Comparison of ENCODE assay signal across 11 cellular contexts in genomic region chr17:30805944-30806456, GRCh38. TPM values are rescaled to one million over a fixed set of nuclear protein-coding genes. Genes with fewer than 3 reads are reported as not detected.
A peak's percentile ranks its signal among the peaks of the same experiment; 100 is the strongest.
DNase-seq lines count a peak whose midpoint lies in the region; ATAC-seq and TF ChIP-seq lines count a peak whose summit lies in the region.
"Had no signal": no experiment of that assay in that cellular context is flagged by ENCODE, and none has a peak within 500 bp of the region (broad histone marks: within the 10 kb centered on the region; RNA-seq: fewer than 3 reads in every experiment).

No MANE protein-coding gene starts in this region.

- CTCF ChIA-PET in SK-N-SH (lab: Yijun Ruan, JAX) = interaction anchor here (1.4 to 1.6 kb wide), 2 partner anchors 19 to 701 kb away, joined by 3 to 6 read pairs; partner anchors contain the start of gene CRLF3

- 89% methylated on average over 2 of the region's 2 CpGs for WGBS in SK-N-SH (ENCODE audit: low lambda C conversion rate)

- TF ChIP-seq RAD21 in SK-N-SH (IDR thresholded peaks at IDR 0.05; ENCODE audit: low read length) = no peak; the same call in 1 of the 2 replicates

- H3K9ac ChIP-seq in SK-N-SH = no peak overlapping the region

- TF ChIP-seq EP300 in SK-N-SH (IDR thresholded peaks at IDR 0.05; ENCODE audit: borderline replicate concordance in 1 of 2, low read depth in 1 of 2, low read length in 1 of 2) = no peak

- no peaks in the 10 kb centered on the region for H3F3A ChIP-seq in SK-N-SH (replicated peaks; ENCODE audit: insufficient read depth)

- H3K27ac ChIP-seq in SK-N-SH (ENCODE audit: low read depth in 2 of 2, low read length in 1 of 2) (no peak overlapping the region), dorsolateral prefrontal cortex (peak overlapping the region in 6 of 59 donors; percentile 5 to 34 (median 14))
- H3K27ac ChIP-seq: SJSA1 had no signal

- DNase-seq in SK-N-SH (no peak), Kasumi-1 (lab: John Stamatoyannopoulos, UW) (peak; percentile 38 to 48), astrocyte of the cerebellum (ENCODE audit: low read depth) (no peak), osteocyte (ENCODE audit: extremely low spot score, unreplicated experiment) (no peak), NCI-H1694 treated with DMSO at 0.1 percent for 48 hours (lab: John Stamatoyannopoulos, UW) (no peak), dorsolateral prefrontal cortex (no peak), NCI-H1417 (lab: John Stamatoyannopoulos, UW) (no peak)

- H3K36me3 Mint-ChIP-seq in osteocyte (ENCODE audit: unreplicated experiment) = peaks cover 22% of the 10 kb centered on the region

- intact Hi-C loops in dorsolateral prefrontal cortex (cut with DNase I) = no loop called here

- H3K4me1 ChIP-seq in SK-N-SH (ENCODE audit: control insufficient read depth in 1 of 2, insufficient read depth in 2 of 2, low read depth in 1 of 2, low read length in 1 of 2) = 0 out of 4 replicates have a peak, but pooled peaks cover 0 to 6% of the 10 kb centered on the region in 2 experiments
- H3K4me1 ChIP-seq: SJSA1 had no signal

- no peaks in the 10 kb centered on the region for H4K20me1 ChIP-seq in SK-N-SH (ENCODE audit: insufficient read depth)

- H2AFZ ChIP-seq in SK-N-SH (ENCODE audit: low read depth) = no peak overlapping the region

- peaks cover 63% of the 10 kb centered on the region for H3K79me2 ChIP-seq in SK-N-SH (ENCODE audit: insufficient read depth)

- no peak; the same call in 2 of the 3 replicates for ATAC-seq in SK-N-SH treated with all-trans-retinoic acid at 6 μM for 48 hours
- ATAC-seq: right cardiac atrium had no signal

- in situ Hi-C loops in astrocyte of the cerebellum (cut with HindIII; ENCODE audit: low sequenced_read_pairs) = no loop called here

- no peaks in the 10 kb centered on the region for H3K9me3 Mint-ChIP-seq in osteocyte (ENCODE audit: unreplicated experiment)

- H3K27ac Mint-ChIP-seq in osteocyte (ENCODE audit: unreplicated experiment) = no peak overlapping the region
- H3K27ac Mint-ChIP-seq: mesothelial cell of epicardium had no signal

- H3K9me2 ChIP-seq in SK-N-SH = no peaks in the 10 kb centered on the region

- no peak overlapping the region for H3K4me2 ChIP-seq in SK-N-SH

- TF ChIP-seq CTCF in SK-N-SH (IDR thresholded peaks at IDR 0.05) = peak; percentile 43; the same call in 1 of the 2 replicates
- peak; percentile 10 for TF ChIP-seq CTCF in astrocyte of the cerebellum (IDR thresholded peaks at IDR 0.05; ENCODE audit: low read depth, low read length, missing control alignments)
- peak; percentile 33 for TF ChIP-seq CTCF in osteocyte (IDR thresholded peaks at IDR 0.05)
- TF ChIP-seq CTCF in dorsolateral prefrontal cortex (IDR thresholded peaks at IDR 0.05 in 54 of 56, conservative IDR thresholded peaks at IDR 0.05 in 2 of 56; ENCODE audit: low read depth in 1 of 56, partially characterized antibody in 56 of 56) = peak in 21 of 56 donors; percentile 10 to 45 (median 25)

- peaks cover 1% of the 10 kb centered on the region for H3K4me1 Mint-ChIP-seq in osteocyte (ENCODE audit: unreplicated experiment)
- H3K4me1 Mint-ChIP-seq: mesothelial cell of epicardium had no signal

- peaks cover 6 to 35% of the 10 kb centered on the region in 2 experiments for H3K36me3 ChIP-seq in SK-N-SH (replicated peaks in 1 of 2; ENCODE audit: control insufficient read depth in 1 of 2, insufficient read depth in 2 of 2, low read length in 1 of 2)

- POLR2A ChIA-PET in SK-N-SH (lab: Yijun Ruan, JAX) = no interaction called here

- H3K4me3 Mint-ChIP-seq in osteocyte (ENCODE audit: unreplicated experiment) = no peak overlapping the region
- H3K4me3 Mint-ChIP-seq: mesothelial cell of epicardium had no signal

- H3K27me3 ChIP-seq in SK-N-SH (ENCODE audit: insufficient read depth) = no peaks in the 10 kb centered on the region
- no peaks in the 10 kb centered on the region for H3K27me3 ChIP-seq in dorsolateral prefrontal cortex
- H3K27me3 ChIP-seq: SJSA1 had no signal

- H3K27me3 Mint-ChIP-seq in osteocyte (ENCODE audit: unreplicated experiment) = no peaks in the 10 kb centered on the region

- H3K9me3 ChIP-seq in SK-N-SH = no peaks in the 10 kb centered on the region
- H3K9me3 ChIP-seq: SJSA1 had no signal

- H3K4me3 ChIP-seq in SK-N-SH (ENCODE audit: low read depth in 2 of 2, low read length in 1 of 2) = no peak overlapping the region
- no peak overlapping the region for H3K4me3 ChIP-seq in astrocyte of the cerebellum (ENCODE audit: low read depth, low read length)
- no peak overlapping the region for H3K4me3 ChIP-seq in dorsolateral prefrontal cortex
- H3K4me3 ChIP-seq: SJSA1 had no signal

TF ChIP-seq in SK-N-SH, 30 proteins besides CTCF, POLR2A, EP300 and RAD21:
- no peak for TF ChIP-seq NFIC (IDR thresholded peaks at IDR 0.05; ENCODE audit: borderline replicate concordance)
- TF ChIP-seq ELF1 (IDR thresholded peaks at IDR 0.05) = no peak
- no peak for TF ChIP-seq PBX3 (IDR thresholded peaks at IDR 0.05)

TF ChIP-seq in SK-N-SH treated with all-trans-retinoic acid at 6 μM for 48 hours, 23 proteins besides CTCF, POLR2A, EP300 and RAD21 (continues in another document):
- TF ChIP-seq ZNF565 (CRISPR knock-in tag; conservative IDR thresholded peaks at IDR 0.05; ENCODE audit: low read depth) (no peak), CSRNP3 (CRISPR knock-in tag; IDR thresholded peaks at IDR 0.05) (no peak), ZFP30 (CRISPR knock-in tag; IDR thresholded peaks at IDR 0.05) (no peak), PATZ1 (CRISPR knock-in tag; IDR thresholded peaks at IDR 0.05; ENCODE audit: borderline replicate concordance) (no peak), TOX (CRISPR knock-in tag; IDR thresholded peaks at IDR 0.05; ENCODE audit: borderline replicate concordance) (no peak), GLIS3 (CRISPR knock-in tag; IDR thresholded peaks at IDR 0.05) (no peak), ZFP3 (CRISPR knock-in tag; IDR thresholded peaks at IDR 0.05) (no peak), ESRRG (CRISPR knock-in tag; IDR thresholded peaks at IDR 0.05) (no peak), CREB5 (CRISPR knock-in tag; IDR thresholded peaks at IDR 0.05; ENCODE audit: low read depth) (no peak), OSR1 (CRISPR knock-in tag; IDR thresholded peaks at IDR 0.05) (no peak), CSDC2 (CRISPR knock-in tag; IDR thresholded peaks at IDR 0.05) (no peak), ZNF70 (CRISPR knock-in tag; IDR thresholded peaks at IDR 0.05) (no peak), BACH2 (CRISPR knock-in tag; IDR thresholded peaks at IDR 0.05; ENCODE audit: borderline replicate concordance) (no peak), ZC3H10 (CRISPR knock-in tag; IDR thresholded peaks at IDR 0.05) (no peak), ZNF8 (CRISPR knock-in tag; IDR thresholded peaks at IDR 0.05) (no peak)

RNA-seq across cellular contexts. Expression of gene CRLF3, which starts 18.5 kb away (rescaled TPM):
- 10.9 and 13.9 TPM in 2 replicates for polyA plus RNA-seq in SK-N-SH (2012; rRNA removed)
- 15.6 and 16.6 TPM in 2 replicates for polyA plus RNA-seq in SK-N-SH (2012; cell fraction: cytosol; rRNA removed)
- 5.2 and 9.1 TPM in 2 replicates for polyA plus RNA-seq in SK-N-SH (2012; cell fraction: nucleus; rRNA removed)
- total RNA-seq in osteocyte (7.9 and 8.6 TPM in 2 replicates), dorsolateral prefrontal cortex (10 to 100 TPM in 94 of 120 experiments, 1 to 10 TPM in 26; 5.6 to 17.2 (median 11.7) TPM)

RNA-seq across cellular contexts. Expression of gene ATAD5, which starts 25.8 kb away (rescaled TPM):
- polyA plus RNA-seq in SK-N-SH (2012; rRNA removed) = 0.66 and 0.75 TPM in 2 replicates
- 0.73 and 0.77 TPM in 2 replicates for polyA plus RNA-seq in SK-N-SH (2012; cell fraction: cytosol; rRNA removed)
- polyA plus RNA-seq in SK-N-SH (2012; cell fraction: nucleus; rRNA removed) = 1.2 and 1.8 TPM in 2 replicates
- total RNA-seq in osteocyte = 3.0 TPM in 2 replicates
- total RNA-seq in dorsolateral prefrontal cortex = 1 to 10 TPM; 1.3 to 4.1 (median 2.3) TPM

Comparison
In these comparisons a context has a peak if more than half of its experiments do, and no peak if none do; other contexts are left out.
1. DNase-seq: peak in Kasumi-1 (2 of 2); none in SK-N-SH (single experiment), astrocyte of the cerebellum (single experiment), osteocyte (single experiment), NCI-H1694 treated with DMSO at 0.1 percent for 48 hours (single experiment), dorsolateral prefrontal cortex (0 of 10) and NCI-H1417 (0 of 3).